ENCODE assay signal across 1 cellular context in genomic region chr11:63937713-63938480, GRCh38.
TF ChIP-seq lines count a peak whose summit lies in the region.

No MANE protein-coding gene starts in this region.

TF ChIP-seq in GM23338, 12 proteins besides CTCF, POLR2A, EP300 and RAD21 (continued from another document):
- TF ChIP-seq REST (IDR thresholded peaks at IDR 0.05; ENCODE audit: unreplicated experiment) (no peak), CREB1 (CRISPR knock-in tag; IDR thresholded peaks at IDR 0.05; ENCODE audit: low read depth) (no peak), POLR2AphosphoS5 (IDR thresholded peaks at IDR 0.05; ENCODE audit: low read depth) (no peak), NANOG (IDR thresholded peaks at IDR 0.05; ENCODE audit: borderline replicate concordance) (no peak), EZH2phosphoT487 (IDR thresholded peaks at IDR 0.05; ENCODE audit: unreplicated experiment) (no peak)
